8 cellular contexts compared by ENCODE assay signal in the genomic region with DNA sequence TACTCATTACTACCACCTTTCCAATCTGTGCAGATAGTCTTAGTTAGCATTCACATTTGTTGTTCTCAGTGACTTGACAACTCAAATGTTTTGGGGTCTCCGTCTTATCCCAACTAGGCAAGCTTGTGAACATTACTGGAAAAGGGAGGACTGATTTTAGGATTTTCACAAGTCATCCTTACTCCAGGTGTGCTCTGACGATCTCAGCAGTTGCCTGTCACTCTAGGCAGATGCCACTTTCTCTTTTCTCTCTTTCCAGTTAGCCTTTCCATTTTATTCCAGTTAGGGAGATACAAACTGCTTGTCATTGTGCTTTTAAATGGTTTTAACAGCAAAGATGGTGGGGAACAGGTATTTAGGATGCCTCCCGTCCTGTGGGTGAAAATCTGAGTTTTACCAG.
A peak's percentile ranks its signal among the peaks of the same experiment; 100 is the strongest.
DNase-seq lines count a peak whose midpoint lies in the region; ATAC-seq and TF ChIP-seq lines count a peak whose summit lies in the region.

No MANE protein-coding gene starts in this region.

- H3K27me3 ChIP-seq in HUES6 (ENCODE audit: control insufficient read depth, insufficient read depth, low read length) = no peaks in the 10 kb centered on the region
- H3K27me3 ChIP-seq in mucosa of stomach (ENCODE audit: control insufficient read depth, insufficient read depth, low read length) = no peaks in the 10 kb centered on the region

- H3K4me1 ChIP-seq in HUES6 (ENCODE audit: control insufficient read depth, insufficient read depth, low read length) (peaks cover 16% of the 10 kb centered on the region), mucosa of stomach (ENCODE audit: control insufficient read depth, insufficient read depth, low read length) (peaks cover 19% of the 10 kb centered on the region)

- H3K27ac ChIP-seq in 22Rv1 = peak overlapping the region; percentile 92
- peak overlapping the region; percentile 90; the same call in 1 of the 2 replicates for H3K27ac ChIP-seq in HUES6 (ENCODE audit: low read depth, low read length)

- no peaks in the 10 kb centered on the region for H3K9me3 ChIP-seq in HUES6 (ENCODE audit: control insufficient read depth, insufficient read depth, low read depth, low read length)
- H3K9me3 ChIP-seq in mucosa of stomach (ENCODE audit: control insufficient read depth, low read length) = no peaks in the 10 kb centered on the region

- ATAC-seq in GM18870 (IDR thresholded peaks at IDR 0.05; ENCODE audit: unreplicated experiment) (no peak), GM18519 (IDR thresholded peaks at IDR 0.05; ENCODE audit: low FRiP score, unreplicated experiment) (no peak)

- no peak for TF ChIP-seq CTCF in 22Rv1 (IDR thresholded peaks at IDR 0.05)
- TF ChIP-seq CTCF in cardiac fibroblast (IDR thresholded peaks at IDR 0.05; ENCODE audit: low read depth, low read length) = no peak

- H3K9ac ChIP-seq in HUES6 (ENCODE audit: low read length) (peak overlapping the region; percentile 98), mucosa of stomach (ENCODE audit: low read length) (peak overlapping the region; percentile 84)

- H3K36me3 ChIP-seq in HUES6 (ENCODE audit: control insufficient read depth, insufficient read depth, low read length) (peaks cover 73% of the 10 kb centered on the region), mucosa of stomach (ENCODE audit: control insufficient read depth, insufficient read depth, low read length) (peaks cover 3% of the 10 kb centered on the region)

- no peak for DNase-seq in cardiac fibroblast (ENCODE audit: low read depth in 2 of 2)
- DNase-seq in NCI-H446 treated with DMSO at 0.1 percent for 48 hours (lab: John Stamatoyannopoulos, UW) = no peak
- DNase-seq in GM19238 (ENCODE audit: insufficient read length, low spot score) = no peak

- H3K4me3 ChIP-seq in HUES6 (ENCODE audit: low read depth, low read length) = peak overlapping the region; percentile 96
- H3K4me3 ChIP-seq in cardiac fibroblast (replicated peaks in 1 of 2; ENCODE audit: low read depth in 2 of 2, low read length in 2 of 2) = peak overlapping the region; percentile 93 to 94
- H3K4me3 ChIP-seq in mucosa of stomach (ENCODE audit: low read length) = peak overlapping the region; percentile 65
